In genomic region chr15:37372064-37372463, GRCh38 we compare ENCODE assay signal across 20 cellular contexts.
DNase-seq lines count a peak whose midpoint lies in the region; ATAC-seq, FAIRE-seq and TF ChIP-seq lines count a peak whose summit lies in the region.
"Had no signal": no experiment of that assay in that cellular context is flagged by ENCODE, and none has a peak within 500 bp of the region (broad histone marks: within the 10 kb centered on the region; RNA-seq: fewer than 3 reads in every experiment).

No MANE protein-coding gene starts in this region.

- no peaks in the 10 kb centered on the region for H3K9me3 ChIP-seq in Loucy (ENCODE audit: insufficient read depth, low read depth, low read length)
- H3K9me3 ChIP-seq in hepatocyte (ENCODE audit: low read depth) = no peaks in the 10 kb centered on the region

- TF ChIP-seq CTCF in Loucy (conservative IDR thresholded peaks at IDR 0.05; ENCODE audit: low read length) (no peak), hepatocyte (IDR thresholded peaks at IDR 0.05; ENCODE audit: poor library complexity) (no peak)

- no peak overlapping the region for H3K27ac ChIP-seq in hepatocyte
- H3K27ac ChIP-seq: GM23248 had no signal

- H3K79me2 ChIP-seq in Loucy (ENCODE audit: insufficient read depth, low read length) (no peaks in the 10 kb centered on the region), hepatocyte (no peaks in the 10 kb centered on the region)

- WGBS in hepatocyte (ENCODE audit: low lambda C conversion rate, missing lambda C conversion rate) = 41% methylated on average over 6 of the region's 6 CpGs

- H3K4me3 ChIP-seq in Loucy (ENCODE audit: low read length, poor library complexity, severe bottlenecking) (no peak overlapping the region), hepatocyte (no peak overlapping the region)
- H3K4me3 ChIP-seq: GM23248, K562 had no signal

- peak overlapping the region; percentile 52 for H3K4me2 ChIP-seq in Loucy (ENCODE audit: low read depth, low read length, poor library complexity, severe bottlenecking)
- no peak overlapping the region for H3K4me2 ChIP-seq in hepatocyte

- H4K20me1 ChIP-seq in Loucy (ENCODE audit: insufficient read depth, low read length, poor library complexity, severe bottlenecking) (no peaks in the 10 kb centered on the region), hepatocyte (ENCODE audit: insufficient read depth, poor library complexity, severe bottlenecking) (no peaks in the 10 kb centered on the region)

- no peaks in the 10 kb centered on the region for H3K9me2 ChIP-seq in Loucy (replicated peaks; ENCODE audit: low read depth, low read length)
- H3K9me2 ChIP-seq in hepatocyte (replicated peaks; ENCODE audit: insufficient read depth) = no peaks in the 10 kb centered on the region

- peak; percentile 85 for ATAC-seq in SK-N-SH treated with all-trans-retinoic acid at 6 μM for 48 hours
- no peak for ATAC-seq in HG03196 (IDR thresholded peaks at IDR 0.05; ENCODE audit: unreplicated experiment)
- ATAC-seq: K562, PC-3 had no signal

- peaks cover 22% of the 10 kb centered on the region for H3K4me1 ChIP-seq in Loucy (ENCODE audit: insufficient read depth, low read length, poor library complexity, severe bottlenecking)
- no peaks in the 10 kb centered on the region for H3K4me1 ChIP-seq in hepatocyte (ENCODE audit: insufficient read depth)

- FAIRE-seq in frontal cortex (lab: Jason Lieb, UNC) = no peak
- FAIRE-seq: K562 had no signal

- H3K27me3 ChIP-seq in Loucy (ENCODE audit: insufficient read depth, low read length, poor library complexity, severe bottlenecking) = no peaks in the 10 kb centered on the region
- no peaks in the 10 kb centered on the region for H3K27me3 ChIP-seq in hepatocyte

- H3K36me3 ChIP-seq in Loucy (ENCODE audit: insufficient read depth, low read length) (no peaks in the 10 kb centered on the region), hepatocyte (replicated peaks; ENCODE audit: insufficient read depth, low read depth) (no peaks in the 10 kb centered on the region)

- no peaks in the 10 kb centered on the region for H3F3A ChIP-seq in Loucy (ENCODE audit: low read depth)

- H3K9ac ChIP-seq in Loucy (ENCODE audit: low read depth, low read length, poor library complexity, severe bottlenecking) = no peak overlapping the region
- H3K9ac ChIP-seq: GM23248 had no signal

- no peak overlapping the region for H2AFZ ChIP-seq in Loucy (ENCODE audit: low read length)
- H2AFZ ChIP-seq in hepatocyte = no peak overlapping the region
- H2AFZ ChIP-seq: GM23248 had no signal

- DNase-seq in EL (peak; percentile 41), hepatocyte (ENCODE audit: low spot score) (peak; percentile 6), frontal cortex (ENCODE audit: low spot score in 2 of 2) (no peak), KG1 (lab: John Stamatoyannopoulos, UW) (no peak), SIG-M5 treated with dmso at 0.1 percent for 504 hours (lab: John Stamatoyannopoulos, UW; ENCODE audit: unreplicated experiment) (no peak)
- DNase-seq: AML-193, DND-41, GF-D8, GM23248, HCEC 1CT, MV-4-11, NCI-H1694 treated with DMSO at 0.1 percent for 48 hours, NCI-H510A treated with DMSO at 0.1 percent for 48 hours, NCI-H82, PC-3, T-helper 1 cell had no signal

TF ChIP-seq in SK-N-SH treated with all-trans-retinoic acid at 6 μM for 48 hours, 23 proteins besides CTCF, POLR2A, EP300 and RAD21 (continues in another document):
- TF ChIP-seq ZNF8 (CRISPR knock-in tag; IDR thresholded peaks at IDR 0.05) (no peak), ZFP3 (CRISPR knock-in tag; IDR thresholded peaks at IDR 0.05) (no peak), POU6F1 (CRISPR knock-in tag; IDR thresholded peaks at IDR 0.05; ENCODE audit: borderline replicate concordance, low read depth) (no peak), PPARA (CRISPR knock-in tag; IDR thresholded peaks at IDR 0.05; ENCODE audit: borderline replicate concordance) (no peak), PATZ1 (CRISPR knock-in tag; IDR thresholded peaks at IDR 0.05; ENCODE audit: borderline replicate concordance) (no peak), BACH2 (CRISPR knock-in tag; IDR thresholded peaks at IDR 0.05; ENCODE audit: borderline replicate concordance) (no peak), GLIS3 (CRISPR knock-in tag; IDR thresholded peaks at IDR 0.05) (no peak), ESRRG (CRISPR knock-in tag; IDR thresholded peaks at IDR 0.05) (no peak), ZC3H10 (CRISPR knock-in tag; IDR thresholded peaks at IDR 0.05) (no peak), CSRNP3 (CRISPR knock-in tag; IDR thresholded peaks at IDR 0.05) (no peak), SNAI2 (CRISPR knock-in tag; IDR thresholded peaks at IDR 0.05) (no peak), ZFP30 (CRISPR knock-in tag; IDR thresholded peaks at IDR 0.05) (no peak), TCF4 (CRISPR knock-in tag; IDR thresholded peaks at IDR 0.05; ENCODE audit: borderline replicate concordance) (no peak), TSHZ2 (CRISPR knock-in tag; IDR thresholded peaks at IDR 0.05) (no peak), ZNF565 (CRISPR knock-in tag; conservative IDR thresholded peaks at IDR 0.05; ENCODE audit: low read depth) (no peak)

Comparison
In these comparisons a context has a peak if more than half of its experiments do, and no peak if none do; other contexts are left out.
1. DNase-seq: peak in EL (single experiment) and hepatocyte (single experiment); none in frontal cortex (0 of 2), KG1 (single experiment) and SIG-M5 treated with dmso at 0.1 percent for 504 hours (single experiment).